Comparison of ENCODE assay signal across 21 cellular contexts in the genomic region with DNA sequence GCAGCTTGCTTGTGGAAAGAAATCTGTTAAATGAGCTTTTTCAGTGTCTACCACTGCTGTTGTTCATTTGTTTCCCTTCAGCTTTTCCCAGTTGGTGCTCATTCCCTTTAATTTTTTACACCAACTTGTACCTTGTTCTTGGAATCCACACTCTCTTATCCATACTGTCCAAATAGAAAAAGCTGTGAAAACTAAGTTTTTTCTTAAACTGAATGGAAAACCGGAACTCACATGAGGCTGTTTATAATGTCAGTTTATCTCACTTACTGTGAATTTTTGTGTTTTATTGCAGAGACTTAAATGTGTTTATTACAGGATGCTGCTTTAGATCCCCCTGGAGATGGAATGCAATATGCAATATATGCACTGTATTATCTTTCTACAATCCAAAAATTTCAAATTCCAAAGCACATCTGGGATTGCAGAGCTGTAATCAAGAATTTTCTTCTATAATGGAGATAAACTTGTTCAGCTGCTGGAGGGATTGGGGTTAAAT.
DNase-seq lines count a peak whose midpoint lies in the region; ATAC-seq, FAIRE-seq and TF ChIP-seq lines count a peak whose summit lies in the region.
"Had no signal": no experiment of that assay in that cellular context is flagged by ENCODE, and none has a peak within 500 bp of the region (broad histone marks: within the 10 kb centered on the region; RNA-seq: fewer than 3 reads in every experiment).

No MANE protein-coding gene starts in this region.

- FAIRE-seq in A549 (lab: Jason Lieb, UNC): peak; percentile 7
- FAIRE-seq: G401.6, GM12878, GM18507, H54 had no signal

- H3K4me3 ChIP-seq in A549 (no peak overlapping the region), SK-N-MC (peak overlapping the region; percentile 36; the same call in 1 of the 2 replicates), osteoblast (ENCODE audit: insufficient read depth, low read length) (no peak overlapping the region)
- H3K4me3 ChIP-seq: GM12878, HAP-1 had no signal

- no peaks in the 10 kb centered on the region for H3K36me3 ChIP-seq in SK-N-MC (ENCODE audit: insufficient read depth, low read length)
- H3K36me3 ChIP-seq in osteoblast (ENCODE audit: insufficient read depth, low read length): no peaks in the 10 kb centered on the region
- H3K36me3 ChIP-seq: HAP-1 had no signal

- no peak for TF ChIP-seq RAD21 in A549 (conservative IDR thresholded peaks at IDR 0.05 in 1 of 2, IDR thresholded peaks at IDR 0.05 in 1 of 2)

- H3K4me2 ChIP-seq in A549 (peak overlapping the region; percentile 8; the same call in 1 of the 3 replicates), osteoblast (ENCODE audit: insufficient read depth, low read length) (no peak overlapping the region)

- no peak for TF ChIP-seq POLR2A in A549 (IDR thresholded peaks at IDR 0.05; ENCODE audit: low read length)

- H3K4me1 ChIP-seq in A549: peaks cover 55% of the 10 kb centered on the region
- peaks cover 17% of the 10 kb centered on the region for H3K4me1 ChIP-seq in osteoblast (ENCODE audit: insufficient read depth, low read length)
- H3K4me1 ChIP-seq: HAP-1 had no signal

- no peak for TF ChIP-seq EP300 in A549 (IDR thresholded peaks at IDR 0.05)

- ATAC-seq in A549 (no peak), HG03460 (IDR thresholded peaks at IDR 0.05; ENCODE audit: unreplicated experiment) (no peak)
- ATAC-seq: GM12878 had no signal

- H3K9me3 ChIP-seq in A549 (no peaks in the 10 kb centered on the region; the same call in 2 of the 3 replicates), SK-N-MC (ENCODE audit: low read depth, low read length) (0 out of 2 replicates have a peak, but pooled peaks cover 3% of the 10 kb centered on the region), osteoblast (ENCODE audit: low read depth, low read length) (no peaks in the 10 kb centered on the region)
- H3K9me3 ChIP-seq: HAP-1 had no signal

- no peaks in the 10 kb centered on the region for H3K79me2 ChIP-seq in osteoblast (ENCODE audit: insufficient read depth, low read length)

- CTCF ChIA-PET in A549 (lab: Yijun Ruan, JAX): interaction anchor here (1.0 to 2.5 kb wide), 6 partner anchors 10 to 390 kb away, joined by 3 to 9 read pairs (median 7); no protein-coding TSS in a partner anchor

- H4K20me1 ChIP-seq in osteoblast (ENCODE audit: insufficient read depth, low read length): no peaks in the 10 kb centered on the region

- no peak for DNase-seq in A549 (ENCODE audit: low read depth in 1 of 2, low spot score in 1 of 2)
- no peak for DNase-seq in SK-N-MC (ENCODE audit: low read depth, low spot score)
- DNase-seq in fibroblast of gingiva (ENCODE audit: low read depth): peak; percentile 26
- DNase-seq in osteoblast (ENCODE audit: insufficient read length, low spot score, missing footprints): no peak
- DNase-seq in NCI-H1105 (lab: John Stamatoyannopoulos, UW): no peak
- no peak for DNase-seq in NCI-H128 (lab: John Stamatoyannopoulos, UW; ENCODE audit: unreplicated experiment)
- DNase-seq: 8988T; C1 segment of cervical spinal cord; Calu3; CD4-positive, alpha-beta memory T cell; COR-L47; DMS153; DND-41; GOT3; HFFc6 had no signal

- no peak for TF ChIP-seq CTCF in A549 (IDR thresholded peaks at IDR 0.05)
- TF ChIP-seq CTCF in osteoblast (IDR thresholded peaks at IDR 0.05; ENCODE audit: extremely low read depth, low read depth, low read length): no peak

- peak overlapping the region; percentile 90 to 93 for H3K27ac ChIP-seq in A549
- H3K27ac ChIP-seq in SK-N-MC: peak overlapping the region; percentile 81
- H3K27ac ChIP-seq in osteoblast (ENCODE audit: low read depth, low read length): no peak overlapping the region

- H3K27me3 ChIP-seq in osteoblast (ENCODE audit: insufficient read depth, low read length): no peaks in the 10 kb centered on the region

- POLR2A ChIA-PET in A549 (lab: Yijun Ruan, JAX): interaction anchor here (1.1 to 2.4 kb wide), 3 partner anchors 15 to 149 kb away, joined by 3 to 10 read pairs (median 8); partner anchors contain the start of genes MKKS, SLX4IP and SNAP25

- WGBS in A549 (ENCODE audit: missing lambda C conversion rate): 86% methylated on average over 1 of the region's 1 CpG

- peak overlapping the region; percentile 25 for H3K9ac ChIP-seq in SK-N-MC (ENCODE audit: insufficient read length)

- H2AFZ ChIP-seq in osteoblast (ENCODE audit: low read length): peak overlapping the region; percentile 18

TF ChIP-seq in A549, 52 proteins besides CTCF, POLR2A, EP300 and RAD21:
- no peak for TF ChIP-seq HDAC2 (IDR thresholded peaks at IDR 0.05)
- TF ChIP-seq CBX8 (IDR thresholded peaks at IDR 0.05): no peak
- TF ChIP-seq KDM1A (IDR thresholded peaks at IDR 0.05; ENCODE audit: low read depth): no peak
- TF ChIP-seq RARB (CRISPR knock-in tag; IDR thresholded peaks at IDR 0.05): no peak
- no peak for TF ChIP-seq ZSCAN20 (CRISPR knock-in tag; IDR thresholded peaks at IDR 0.05)
- TF ChIP-seq GATA3 (IDR thresholded peaks at IDR 0.05; ENCODE audit: borderline replicate concordance): no peak
- TF ChIP-seq HMGXB4 (CRISPR knock-in tag; IDR thresholded peaks at IDR 0.05; ENCODE audit: borderline replicate concordance): no peak
- TF ChIP-seq FOXS1 (CRISPR knock-in tag; IDR thresholded peaks at IDR 0.05): no peak
- no peak for TF ChIP-seq USF2 (IDR thresholded peaks at IDR 0.05)
- no peak for TF ChIP-seq TFCP2L1 (CRISPR knock-in tag; IDR thresholded peaks at IDR 0.05)
- no peak for TF ChIP-seq EHF (CRISPR knock-in tag; IDR thresholded peaks at IDR 0.05)
- no peak for TF ChIP-seq JUNB (IDR thresholded peaks at IDR 0.05)
- no peak for TF ChIP-seq E2F6 (IDR thresholded peaks at IDR 0.05; ENCODE audit: borderline replicate concordance, low read depth)
